Comparison of ENCODE assay signal across 26 cellular contexts in the genomic region with DNA sequence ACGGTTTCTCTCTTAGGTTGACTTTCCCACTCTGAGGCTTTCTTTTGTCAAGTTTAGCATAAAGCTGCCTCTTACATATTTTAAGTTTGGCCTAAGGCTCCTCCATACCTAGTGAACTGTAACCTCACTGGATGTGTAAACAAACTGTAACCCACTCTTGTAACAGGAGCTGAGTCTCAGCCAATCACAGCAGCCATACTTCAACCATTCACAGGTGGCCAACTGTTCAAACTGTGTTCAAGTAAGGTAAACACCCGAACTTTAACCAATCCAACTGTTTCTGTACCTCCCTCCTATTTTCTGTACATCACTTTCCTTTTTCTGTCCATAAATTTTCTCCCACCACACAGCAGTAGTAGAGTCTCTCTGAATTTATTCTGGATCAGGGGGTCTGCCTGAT.
"Had no signal": no experiment of that assay in that cellular context is flagged by ENCODE, and none has a peak within 500 bp of the region (broad histone marks: within the 10 kb centered on the region; RNA-seq: fewer than 3 reads in every experiment).

No MANE protein-coding gene starts in this region.

- ATAC-seq: activated CD8-positive, alpha-beta memory T cell treated with anti-CD3 and anti-CD28 coated beads, Interleukin-2, amount 10 ng/mL, durations not matched to agents 7 days and 5 days; activated naive CD4-positive, alpha-beta T cell treated with anti-CD3 and anti-CD28 coated beads, Interleukin-2, amount 50 U/mL, for 72 hours; activated naive CD8-positive, alpha-beta T cell treated with anti-CD3 and anti-CD28 coated beads, Interleukin-2, amount 50 U/mL, for 24 hours; activated T-cell treated with anti-CD3 and anti-CD28 coated beads, Interleukin-2, amount 50 U/mL, for 4 hours; body of pancreas; T-cell had no signal

- H3K27ac ChIP-seq: ascending aorta, body of pancreas had no signal

- DNase-seq: activated B cell treated with CpG ODN at 0.5 μM for 24 hours; activated CD4-positive, alpha-beta T cell treated with anti-CD3 and anti-CD28 coated beads for 1 hour; activated CD4-positive, alpha-beta T cell treated with anti-CD3 and anti-CD28 coated beads, Interleukin-2, amount 10 ng/mL, durations not matched to agents 24 days and 14 days; activated CD4-positive, alpha-beta T cell treated with anti-CD3 and anti-CD28 coated beads, Interleukin-2, amount 50 U/mL, for 48 hours; activated CD8-positive, alpha-beta memory T cell treated with anti-CD3 and anti-CD28 coated beads, Interleukin-2, amount 10 ng/mL, durations not matched to agents 7 days and 5 days; activated effector memory CD4-positive, alpha-beta T cell treated with anti-CD3 and anti-CD28 coated beads, Interleukin-2, amount 50 U/mL, for 16 hours; activated naive CD4-positive, alpha-beta T cell treated with Interleukin-2 at 50 U/mL for 16 hours; activated naive CD8-positive, alpha-beta T cell treated with anti-CD3 and anti-CD28 coated beads, Interleukin-2, amount 50 U/mL, for 24 hours; activated T-cell treated with anti-CD3 and anti-CD28 coated beads, Interleukin-2, amount 50 U/mL, for 4 hours; amniotic stem cell; body of pancreas; central memory CD4-positive, alpha-beta T cell; MG63; MV-4-11; NCI-H1092 treated with DMSO at 0.1 percent for 48 hours; NCI-H1417 treated with DMSO at 0.1 percent for 48 hours; NCI-H1694; NCI-H2029; NCI-H2107; NCI-H510A treated with DMSO at 0.1 percent for 48 hours; SIG-M5; T-cell; T-helper 2 cell; T1000 had no signal

- H3K9me3 Mint-ChIP-seq: activated B cell treated with CpG ODN at 0.5 μM for 24 hours; activated CD4-positive, alpha-beta T cell treated with anti-CD3 and anti-CD28 coated beads, Interleukin-2, amount 10 ng/mL, durations not matched to agents 24 days and 14 days; activated naive CD4-positive, alpha-beta T cell treated with anti-CD3 and anti-CD28 coated beads, Interleukin-2, amount 50 U/mL, for 72 hours; activated T-cell treated with anti-CD3 and anti-CD28 coated beads, Interleukin-2, amount 50 U/mL, for 4 hours; T-cell had no signal

- H3K27me3 ChIP-seq: ascending aorta, body of pancreas, MG63 had no signal

- H3K27ac Mint-ChIP-seq: activated B cell treated with CpG ODN at 0.5 μM for 24 hours; activated CD4-positive, alpha-beta T cell treated with anti-CD3 and anti-CD28 coated beads, Interleukin-2, amount 10 ng/mL, durations not matched to agents 24 days and 14 days; activated CD8-positive, alpha-beta memory T cell treated with anti-CD3 and anti-CD28 coated beads, Interleukin-2, amount 10 ng/mL, durations not matched to agents 7 days and 5 days; activated naive CD4-positive, alpha-beta T cell treated with anti-CD3 and anti-CD28 coated beads, Interleukin-2, amount 50 U/mL, for 72 hours; activated naive CD8-positive, alpha-beta T cell treated with anti-CD3 and anti-CD28 coated beads, Interleukin-2, amount 50 U/mL, for 24 hours; T-cell had no signal

- H3K9me3 ChIP-seq: ascending aorta, body of pancreas, MG63 had no signal

- H3K4me1 Mint-ChIP-seq: activated B cell treated with CpG ODN at 0.5 μM for 24 hours; activated CD4-positive, alpha-beta T cell treated with anti-CD3 and anti-CD28 coated beads, Interleukin-2, amount 10 ng/mL, durations not matched to agents 24 days and 14 days; activated CD8-positive, alpha-beta memory T cell treated with anti-CD3 and anti-CD28 coated beads, Interleukin-2, amount 10 ng/mL, durations not matched to agents 7 days and 5 days; activated naive CD8-positive, alpha-beta T cell treated with anti-CD3 and anti-CD28 coated beads, Interleukin-2, amount 50 U/mL, for 24 hours; T-cell had no signal

- H3K4me3 ChIP-seq: ascending aorta, body of pancreas, MG63 had no signal

- H3K36me3 ChIP-seq: ascending aorta, MG63 had no signal

- H3K4me3 Mint-ChIP-seq: activated B cell treated with CpG ODN at 0.5 μM for 24 hours; activated CD4-positive, alpha-beta T cell treated with anti-CD3 and anti-CD28 coated beads, Interleukin-2, amount 10 ng/mL, durations not matched to agents 24 days and 14 days; activated CD8-positive, alpha-beta memory T cell treated with anti-CD3 and anti-CD28 coated beads, Interleukin-2, amount 10 ng/mL, durations not matched to agents 7 days and 5 days; activated naive CD8-positive, alpha-beta T cell treated with anti-CD3 and anti-CD28 coated beads, Interleukin-2, amount 50 U/mL, for 24 hours; activated T-cell treated with anti-CD3 and anti-CD28 coated beads, Interleukin-2, amount 50 U/mL, for 4 hours; T-cell had no signal

- H3K4me1 ChIP-seq: ascending aorta, body of pancreas had no signal

- H3K36me3 Mint-ChIP-seq: activated naive CD4-positive, alpha-beta T cell treated with anti-CD3 and anti-CD28 coated beads, Interleukin-2, amount 50 U/mL, for 72 hours; T-cell had no signal
